In genomic region chr2:102437122-102437521, GRCh38 we compare ENCODE assay signal across 19 cellular contexts. TPM values are rescaled to one million over a fixed set of nuclear protein-coding genes. Genes with fewer than 3 reads are reported as not detected.
DNase-seq lines count a peak whose midpoint lies in the region; ATAC-seq, FAIRE-seq and TF ChIP-seq lines count a peak whose summit lies in the region.
"Had no signal": no experiment of that assay in that cellular context is flagged by ENCODE, and none has a peak within 500 bp of the region (broad histone marks: within the 10 kb centered on the region; RNA-seq: fewer than 3 reads in every experiment).

No MANE protein-coding gene starts in this region.

- no peak overlapping the region for H3K9ac ChIP-seq in K562 (ENCODE audit: insufficient read depth in 1 of 2, low read depth in 2 of 2, low read length in 2 of 2)

- no peaks in the 10 kb centered on the region for H4K20me1 ChIP-seq in K562 (replicated peaks; ENCODE audit: control insufficient read depth, insufficient read depth, low read length)

- H3K9me3 ChIP-seq in CD8-positive, alpha-beta T cell (ENCODE audit: low read length), result no peaks in the 10 kb centered on the region
- no peaks in the 10 kb centered on the region for H3K9me3 ChIP-seq in K562 (replicated peaks; ENCODE audit: control insufficient read depth, insufficient read depth, low read depth, low read length)
- H3K9me3 ChIP-seq: MG63 had no signal

- no TSS peak for BruUV-seq in K562 (replicated peaks; lab: Mats Ljungman, UMichigan)

- no peaks in the 10 kb centered on the region for H3K9me3 Mint-ChIP-seq in activated T-cell treated with anti-CD3 and anti-CD28 coated beads, Interleukin-2, amount 50 U/mL, for 4 hours
- no peaks in the 10 kb centered on the region for H3K9me3 Mint-ChIP-seq in CD8-positive, alpha-beta T cell
- no peaks in the 10 kb centered on the region for H3K9me3 Mint-ChIP-seq in T-helper 2 cell treated with Interferon-gamma antibody and Interleukin-4, amounts not matched to agents 5 μg/mL and 100 μg/mL, for 36 hours
- H3K9me3 Mint-ChIP-seq: HFFc6 had no signal

- in situ Hi-C loops in K562 (cut with MboI), result no loop called here

- peak overlapping the region; percentile 24 for H3K4me3 Mint-ChIP-seq in activated T-cell treated with anti-CD3 and anti-CD28 coated beads, Interleukin-2, amount 50 U/mL, for 4 hours
- H3K4me3 Mint-ChIP-seq in CD8-positive, alpha-beta T cell, result no peak overlapping the region
- no peak overlapping the region for H3K4me3 Mint-ChIP-seq in T-helper 2 cell treated with Interferon-gamma antibody and Interleukin-4, amounts not matched to agents 5 μg/mL and 100 μg/mL, for 36 hours
- H3K4me3 Mint-ChIP-seq: HFFc6 had no signal

- peak; percentile 51 to 52 for ATAC-seq in activated T-cell treated with anti-CD3 and anti-CD28 coated beads, Interleukin-2, amount 50 U/mL, for 4 hours
- ATAC-seq in CD8-positive, alpha-beta T cell, result no peak
- no peak for ATAC-seq in K562
- ATAC-seq in HG03039 (IDR thresholded peaks at IDR 0.05; ENCODE audit: unreplicated experiment), result no peak

- H3K4me1 ChIP-seq in CD8-positive, alpha-beta T cell (ENCODE audit: insufficient read depth, low read length), result no peaks in the 10 kb centered on the region
- H3K4me1 ChIP-seq in K562 (replicated peaks in 1 of 2; ENCODE audit: control insufficient read depth in 2 of 2, insufficient read depth in 2 of 2, low read length in 2 of 2), result peaks cover 13 to 26% of the 10 kb centered on the region in 2 experiments; a peak in 4 of 5 replicates

- DNase-seq in activated T-cell treated with anti-CD3 and anti-CD28 coated beads, Interleukin-2, amount 50 U/mL, for 4 hours, result no peak
- no peak for DNase-seq in activated T-cell treated with anti-CD3 and anti-CD28 coated beads, Interleukin-2, amount 50 U/mL, for 1 hour
- DNase-seq in CD8-positive, alpha-beta T cell, result no peak
- DNase-seq in T-helper 2 cell treated with Interferon-gamma antibody and Interleukin-4, amounts not matched to agents 5 μg/mL and 100 μg/mL, for 36 hours (ENCODE audit: low spot score), result peak; percentile 29
- no peak for DNase-seq in K562 (ENCODE audit: extremely low read depth in 1 of 4, low spot score in 3 of 4)
- no peak for DNase-seq in pons (ENCODE audit: low spot score)
- DNase-seq: ACHN, DMS 273 treated with DMSO at 0.1 percent for 48 hours, HFFc6, KG1, MG63, NCI-H1092 treated with DMSO at 0.1 percent for 48 hours, NCI-H1694, NCI-H345, NCI-H526 treated with DMSO at 0.1 percent for 48 hours, PC-9 had no signal

- no peaks in the 10 kb centered on the region for H3K9me1 ChIP-seq in K562 (ENCODE audit: control insufficient read depth, insufficient read depth, low read length)

- no peaks in the 10 kb centered on the region for H3K27me3 Mint-ChIP-seq in activated T-cell treated with anti-CD3 and anti-CD28 coated beads, Interleukin-2, amount 50 U/mL, for 4 hours (ENCODE audit: low read depth)
- no peaks in the 10 kb centered on the region for H3K27me3 Mint-ChIP-seq in CD8-positive, alpha-beta T cell (ENCODE audit: low read depth)
- H3K27me3 Mint-ChIP-seq in T-helper 2 cell treated with Interferon-gamma antibody and Interleukin-4, amounts not matched to agents 5 μg/mL and 100 μg/mL, for 36 hours (ENCODE audit: low read depth), result no peaks in the 10 kb centered on the region

- H3K36me3 Mint-ChIP-seq in activated T-cell treated with anti-CD3 and anti-CD28 coated beads, Interleukin-2, amount 50 U/mL, for 4 hours (ENCODE audit: insufficient read depth), result peaks cover 9% of the 10 kb centered on the region
- no peaks in the 10 kb centered on the region for H3K36me3 Mint-ChIP-seq in CD8-positive, alpha-beta T cell
- H3K36me3 Mint-ChIP-seq in T-helper 2 cell treated with Interferon-gamma antibody and Interleukin-4, amounts not matched to agents 5 μg/mL and 100 μg/mL, for 36 hours (ENCODE audit: low read depth), result peaks cover 4% of the 10 kb centered on the region

- H3K79me2 ChIP-seq in K562 (ENCODE audit: control insufficient read depth, insufficient read depth, low read length), result no peaks in the 10 kb centered on the region

- no peak for TF ChIP-seq RAD21 in K562 (CRISPR knock-in tag; conservative IDR thresholded peaks at IDR 0.05 in 1 of 2, IDR thresholded peaks at IDR 0.05 in 1 of 2)

- CTCF ChIA-PET in CD8-positive, alpha-beta T cell (lab: Charles Lee), result interaction anchor here (0.8 to 2.0 kb wide), 4 partner anchors 12 to 202 kb away, joined by 3 to 8 read pairs (median 4); no protein-coding TSS in a partner anchor
- CTCF ChIA-PET in K562 (lab: Yijun Ruan, JAX; ENCODE audit: low intra/inter-chr PET ratio), result no interaction called here

- H3K4me3 ChIP-seq in CD8-positive, alpha-beta T cell (ENCODE audit: low read depth, low read length), result no peak overlapping the region
- no peak overlapping the region for H3K4me3 ChIP-seq in K562
- H3K4me3 ChIP-seq: MG63, PC-9 had no signal

- POLR2A ChIA-PET in CD8-positive, alpha-beta T cell (lab: Charles Lee), result no interaction called here
- POLR2A ChIA-PET in K562 (lab: Yijun Ruan, JAX), result no interaction called here

- intact Hi-C loops in CD8-positive, alpha-beta T cell (cut with DNase I, micrococcal nuclease), result no loop called here
- intact Hi-C loops in K562 (cut with micrococcal nuclease), result no loop called here

- no peak overlapping the region for H3K4me2 ChIP-seq in K562 (ENCODE audit: insufficient read depth, low read length)
- H3K4me2 ChIP-seq: PC-9 had no signal

- H3K36me3 ChIP-seq in CD8-positive, alpha-beta T cell (ENCODE audit: insufficient read depth, low read length), result no peaks in the 10 kb centered on the region
- H3K36me3 ChIP-seq in K562 (ENCODE audit: control insufficient read depth, insufficient read depth, low read length), result no peaks in the 10 kb centered on the region
- H3K36me3 ChIP-seq: MG63 had no signal

- no peak overlapping the region for H3K27ac ChIP-seq in CD8-positive, alpha-beta T cell (ENCODE audit: low read depth, low read length)
- H3K27ac ChIP-seq in K562 (ENCODE audit: extremely low read depth, low read depth, low read length), result no peak overlapping the region
- H3K27ac ChIP-seq: PC-9 had no signal

- peak overlapping the region; percentile 21; the same call in 1 of the 2 replicates for H2AFZ ChIP-seq in K562 (ENCODE audit: low read depth, low read length)
- H2AFZ ChIP-seq: PC-9 had no signal

- FAIRE-seq in K562 (lab: Jason Lieb, UNC), result no peak
- FAIRE-seq: H1 had no signal

- TF ChIP-seq POLR2A in K562 (conservative IDR thresholded peaks at IDR 0.05), result no peak

- peak overlapping the region; percentile 6 for H3K27ac Mint-ChIP-seq in CD8-positive, alpha-beta T cell
- H3K27ac Mint-ChIP-seq in T-helper 2 cell treated with Interferon-gamma antibody and Interleukin-4, amounts not matched to agents 5 μg/mL and 100 μg/mL, for 36 hours, result no peak overlapping the region
- H3K27ac Mint-ChIP-seq: HFFc6 had no signal

- H3K4me1 Mint-ChIP-seq in activated T-cell treated with anti-CD3 and anti-CD28 coated beads, Interleukin-2, amount 50 U/mL, for 4 hours (ENCODE audit: low read depth), result peaks cover 26% of the 10 kb centered on the region
- H3K4me1 Mint-ChIP-seq in CD8-positive, alpha-beta T cell (ENCODE audit: low read depth), result peaks cover 22% of the 10 kb centered on the region
- H3K4me1 Mint-ChIP-seq in T-helper 2 cell treated with Interferon-gamma antibody and Interleukin-4, amounts not matched to agents 5 μg/mL and 100 μg/mL, for 36 hours (ENCODE audit: low read depth), result peaks cover 29% of the 10 kb centered on the region

- no peak for TF ChIP-seq EP300 in K562 (IDR thresholded peaks at IDR 0.05; ENCODE audit: low read length)

- WGBS in K562 (ENCODE audit: insufficient coverage, low coverage, missing lambda C conversion rate), result 26% methylated on average over 4 of the region's 4 CpGs

- TF ChIP-seq CTCF in CD8-positive, alpha-beta T cell (IDR thresholded peaks at IDR 0.05), result no peak
- no peak for TF ChIP-seq CTCF in K562 (IDR thresholded peaks at IDR 0.05 in 2 of 3, conservative IDR thresholded peaks at IDR 0.05 in 1 of 3; ENCODE audit: insufficient read depth in 2 of 3, low read depth in 1 of 3, low read length in 3 of 3)

- H3K27me3 ChIP-seq in CD8-positive, alpha-beta T cell (ENCODE audit: insufficient read depth, low read length), result no peaks in the 10 kb centered on the region
- no peaks in the 10 kb centered on the region for H3K27me3 ChIP-seq in K562 (ENCODE audit: control insufficient read depth in 2 of 2, insufficient read depth in 2 of 2, low read length in 2 of 2)
- H3K27me3 ChIP-seq: MG63 had no signal

RNA-seq across cellular contexts. Expression of gene IL18RAP, which starts 14.2 kb away (rescaled TPM):
- 1 to 10 TPM; 5.2 to 9.6 (median 8.3) TPM for total RNA-seq in activated T-cell treated with anti-CD3 and anti-CD28 coated beads, Interleukin-2, amount 50 U/mL, for 4 hours
- total RNA-seq in CD8-positive, alpha-beta T cell, result 10 to 100 TPM in 1 of 2 experiments, 1 to 10 TPM in 1; 7.9 to 10.8 TPM
- total RNA-seq in K562 (2011; cell fraction: chromatin; rRNA removed; ENCODE audit: low replicate concordance), result 1.9 and 2.4 TPM in 2 replicates
- 0.50 and 0.92 TPM in 2 replicates for total RNA-seq in K562 (2011; cell fraction: nucleolus; rRNA removed)
- total RNA-seq in K562 (2011; cell fraction: nucleoplasm; rRNA removed), result 0.46 and 1.3 TPM in 2 replicates
- total RNA-seq in K562 (2014; rRNA removed), result 4.9 and 5.2 TPM in 2 replicates
- total RNA-seq in K562 (2014; rRNA removed; fragmentation: Illumina TruSeq; extraction: Trizol), result 6.5 and 7.8 TPM in 2 replicates
- 18.6 and 20.5 TPM in 2 replicates for total RNA-seq in K562 (2015; rRNA removed; fragmentation: Illumina TruSeq; extraction: Trizol)
- 4.4 and 5.2 TPM in 2 replicates for total RNA-seq in K562 (2021)
- polyA plus RNA-seq in K562 (2011; rRNA removed), result 0.54 and 1.1 TPM in 2 replicates
- polyA plus RNA-seq in K562 (2011; cell fraction: cytosol; rRNA removed), result 0.18 and 0.24 TPM in 2 replicates
- 1.3 and 1.8 TPM in 2 replicates for polyA plus RNA-seq in K562 (2011; cell fraction: nucleus; rRNA removed)
- polyA plus RNA-seq in K562 (2012), result 7.8 and 15.0 TPM in 2 replicates
- polyA plus RNA-seq in K562 (2014; fragmentation: Illumina TruSeq; extraction: Trizol), result 7.5 and 9.1 TPM in 2 replicates
- polyA plus RNA-seq in K562 (2014; fragmentation: Nextera tagmentation; extraction: Ambion mirVana), result 1 to 10 TPM; 4.9 to 8.3 TPM
- 5.8 and 7.0 TPM in 2 replicates for polyA plus RNA-seq in K562 (2014; rRNA removed)
- polyA minus RNA-seq in K562 (2011; rRNA and poly(A)+ RNA removed), result 0.75 and 1.0 TPM in 2 replicates
- not detected in 2 replicates for polyA minus RNA-seq in K562 (2011; cell fraction: cytosol; rRNA and poly(A)+ RNA removed)
- 1.8 and 1.9 TPM in 2 replicates for polyA minus RNA-seq in K562 (2011; cell fraction: nucleus; rRNA and poly(A)+ RNA removed)
- total RNA-seq: Daoy, H1, HFFc6, PC-9 had no signal
- polyA plus RNA-seq: H1 had no signal

RNA-seq across cellular contexts. Expression of gene SLC9A4, which starts 35.9 kb away (rescaled TPM):
- total RNA-seq in activated T-cell treated with anti-CD3 and anti-CD28 coated beads, Interleukin-2, amount 50 U/mL, for 4 hours, result under 1 TPM in 1 of 3 donors, not detected in 2; 0.05 TPM
- total RNA-seq in CD8-positive, alpha-beta T cell, result not detected
- 0.07 and 0.09 TPM in 2 replicates for total RNA-seq in K562 (2011; cell fraction: chromatin; rRNA removed; ENCODE audit: low replicate concordance)
- 0.17 TPM in 1 of 2 replicates, not detected in the other for total RNA-seq in K562 (2011; cell fraction: nucleolus; rRNA removed)
- 0.15 TPM in 1 of 2 replicates, not detected in the other for total RNA-seq in K562 (2011; cell fraction: nucleoplasm; rRNA removed)
- total RNA-seq in K562 (2014; rRNA removed) (not detected in 2 replicates), K562 (2014; rRNA removed; fragmentation: Illumina TruSeq; extraction: Trizol) (0.03 and 0.04 TPM in 2 replicates), K562 (2015; rRNA removed; fragmentation: Illumina TruSeq; extraction: Trizol) (0.04 TPM in 1 of 2 replicates, not detected in the other), K562 (2021) (0.04 and 0.07 TPM in 2 replicates)
- polyA plus RNA-seq in K562 (2011; rRNA removed) (not detected in 2 replicates), K562 (2014; fragmentation: Illumina TruSeq; extraction: Trizol) (not detected in 2 replicates), K562 (2014; fragmentation: Nextera tagmentation; extraction: Ambion mirVana) (under 1 TPM in 1 of 2 experiments, not detected in 1; 0.15 TPM), K562 (2014; rRNA removed) (not detected in 2 replicates)
- not detected in 2 replicates for polyA plus RNA-seq in K562 (2011; cell fraction: cytosol; rRNA removed)
- not detected in 2 replicates for polyA plus RNA-seq in K562 (2011; cell fraction: nucleus; rRNA removed)
- 0.03 and 0.24 TPM in 2 replicates for polyA plus RNA-seq in K562 (2012)
- polyA minus RNA-seq in K562 (2011; rRNA and poly(A)+ RNA removed), result 0.07 TPM in 1 of 2 replicates, not detected in the other
- not detected in 2 replicates for polyA minus RNA-seq in K562 (2011; cell fraction: cytosol; rRNA and poly(A)+ RNA removed)
- polyA minus RNA-seq in K562 (2011; cell fraction: nucleus; rRNA and poly(A)+ RNA removed), result 0.13 and 0.78 TPM in 2 replicates
- total RNA-seq: Daoy, H1 had no signal
- polyA plus RNA-seq: H1 had no signal

Comparison
In these comparisons a context has a peak if more than half of its experiments do, and no peak if none do; other contexts are left out.
1. ATAC-seq: peak in activated T-cell treated with anti-CD3 and anti-CD28 coated beads, Interleukin-2, amount 50 U/mL, for 4 hours (2 of 2); none in CD8-positive, alpha-beta T cell (single experiment), K562 (single experiment) and HG03039 (single experiment).